Comparison of ENCODE assay signal across 8 cellular contexts in genomic region chr10:3668276-3668960, GRCh38.
DNase-seq lines count a peak whose midpoint lies in the region; ATAC-seq and TF ChIP-seq lines count a peak whose summit lies in the region.

No MANE protein-coding gene starts in this region.

- no peak overlapping the region for H3K4me3 ChIP-seq in fibroblast of villous mesenchyme (ENCODE audit: low read depth, low read length)

- no peak for TF ChIP-seq CTCF in fibroblast of villous mesenchyme (IDR thresholded peaks at IDR 0.05; ENCODE audit: insufficient read depth, low read depth, low read length)

- no peak for ATAC-seq in GM18519 (IDR thresholded peaks at IDR 0.05; ENCODE audit: low FRiP score, unreplicated experiment)

- DNase-seq in SIG-M5 treated with dmso at 0.1 percent for 504 hours (lab: John Stamatoyannopoulos, UW; ENCODE audit: unreplicated experiment) (peak; percentile 10), SIG-M5 (lab: John Stamatoyannopoulos, UW) (no peak), activated T-cell treated with anti-CD3 and anti-CD28 coated beads for 1 hour (ENCODE audit: low read depth) (peak; percentile 48), fibroblast of villous mesenchyme (ENCODE audit: low read depth) (peak; percentile 94), retina (peak; percentile 36), KG1 (lab: John Stamatoyannopoulos, UW) (no peak), superior temporal gyrus (ENCODE audit: extremely low spot score) (no peak)

Comparison
In these comparisons a context has a peak if more than half of its experiments do, and no peak if none do; other contexts are left out.
1. DNase-seq: peak in SIG-M5 treated with dmso at 0.1 percent for 504 hours (single experiment), activated T-cell treated with anti-CD3 and anti-CD28 coated beads for 1 hour (single experiment), fibroblast of villous mesenchyme (single experiment) and retina (single experiment); none in SIG-M5 (single experiment), KG1 (single experiment) and superior temporal gyrus (single experiment).